ENCODE assay signal across 8 cellular contexts in the genomic region with DNA sequence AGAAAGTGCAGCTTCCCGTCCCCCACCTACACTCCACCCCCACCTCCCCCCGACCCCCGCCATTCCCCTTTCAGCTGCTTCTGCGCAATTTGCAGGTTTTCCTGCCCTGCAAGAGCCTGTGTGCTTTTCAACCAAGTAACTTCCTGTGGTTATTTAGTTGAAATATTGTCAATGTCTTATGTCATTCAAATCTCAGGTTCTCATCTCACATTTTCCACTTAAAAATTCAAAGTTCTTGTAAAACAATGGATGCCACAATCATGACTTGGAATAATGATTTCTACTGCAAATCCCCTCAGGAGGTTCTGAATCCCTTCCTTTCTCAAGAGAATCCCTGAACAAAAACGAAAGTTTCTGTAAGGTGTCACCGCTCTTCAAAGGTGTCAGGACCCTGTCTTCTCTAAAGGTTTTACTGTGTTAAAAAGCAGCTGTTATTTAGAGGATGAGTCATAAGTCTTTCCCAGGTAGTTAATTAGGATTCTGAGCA. TPM values are rescaled to one million over a fixed set of nuclear protein-coding genes. Genes with fewer than 3 reads are reported as not detected.
DNase-seq lines count a peak whose midpoint lies in the region; ATAC-seq and TF ChIP-seq lines count a peak whose summit lies in the region.

No MANE protein-coding gene starts in this region.

- H4K20me1 ChIP-seq in MM.1S (ENCODE audit: insufficient read depth, low read length), result no peaks in the 10 kb centered on the region

- peaks cover 61% of the 10 kb centered on the region for H3K36me3 Mint-ChIP-seq in CD4-positive, alpha-beta T cell (ENCODE audit: low read depth)
- peaks cover 33% of the 10 kb centered on the region for H3K36me3 Mint-ChIP-seq in activated T-helper 2 cell treated with anti-CD3 and anti-CD28 coated beads, Interferon-gamma antibody, Interleukin-2, Interleukin-4, amounts not matched to agents 10 μg/mL and 5 μg/mL and 100 μg/mL, durations not matched to agents 14 hours and 24 hours and 36 hours (ENCODE audit: low read depth)

- H3K9me3 Mint-ChIP-seq in CD4-positive, alpha-beta T cell, result no peaks in the 10 kb centered on the region
- peaks cover 4% of the 10 kb centered on the region for H3K9me3 Mint-ChIP-seq in activated T-helper 2 cell treated with anti-CD3 and anti-CD28 coated beads, Interferon-gamma antibody, Interleukin-2, Interleukin-4, amounts not matched to agents 10 μg/mL and 5 μg/mL and 100 μg/mL, durations not matched to agents 14 hours and 24 hours and 36 hours
- H3K9me3 Mint-ChIP-seq in stimulated activated naive CD8-positive, alpha-beta T cell treated with anti-CD3 and anti-CD28 coated beads, Interleukin-15, amount 100 ng/mL, for 72 hours, result peaks cover 0 to 2% of the 10 kb centered on the region in 2 donors

- H2AFZ ChIP-seq in MM.1S (ENCODE audit: low read length), result 0 out of 2 replicates have a peak overlapping the region, but pooled peaks have one; percentile 22

- no peak for ATAC-seq in CD4-positive, alpha-beta T cell (ENCODE audit: poor library complexity)
- no peak for ATAC-seq in stimulated activated naive CD8-positive, alpha-beta T cell treated with anti-CD3 and anti-CD28 coated beads, Interleukin-15, amount 100 ng/mL, for 72 hours

- H3K27ac Mint-ChIP-seq in CD4-positive, alpha-beta T cell, result peak overlapping the region; percentile 100
- peak overlapping the region; percentile 98 for H3K27ac Mint-ChIP-seq in activated T-helper 2 cell treated with anti-CD3 and anti-CD28 coated beads, Interferon-gamma antibody, Interleukin-2, Interleukin-4, amounts not matched to agents 10 μg/mL and 5 μg/mL and 100 μg/mL, durations not matched to agents 14 hours and 24 hours and 36 hours
- peak overlapping the region; percentile 99 to 100 for H3K27ac Mint-ChIP-seq in stimulated activated naive CD8-positive, alpha-beta T cell treated with anti-CD3 and anti-CD28 coated beads, Interleukin-15, amount 100 ng/mL, for 72 hours

- DNase-seq in CD4-positive, alpha-beta T cell, result peak in 8 of 10 experiments; percentile 25 to 63 (median 42)
- DNase-seq in MM.1S (peak; percentile 30), left kidney (ENCODE audit: low read depth, low spot score) (peak; percentile 27), SKM-1 treated with dmso at 0.1 percent for 144 hours (lab: John Stamatoyannopoulos, UW; ENCODE audit: unreplicated experiment) (no peak), A172 (ENCODE audit: low spot score) (no peak), OCI-M2 (lab: John Stamatoyannopoulos, UW; ENCODE audit: unreplicated experiment) (no peak)
- no peak for DNase-seq in activated T-helper 2 cell treated with anti-CD3 and anti-CD28 coated beads, Interferon-gamma antibody, Interleukin-2, Interleukin-4, amounts not matched to agents 10 μg/mL and 5 μg/mL and 100 μg/mL, durations not matched to agents 14 hours and 24 hours and 36 hours (ENCODE audit: low spot score)
- DNase-seq in stimulated activated naive CD8-positive, alpha-beta T cell treated with anti-CD3 and anti-CD28 coated beads, Interleukin-15, amount 100 ng/mL, for 72 hours, result peak; percentile 24 to 50

- peak overlapping the region; percentile 97 for H3K4me3 Mint-ChIP-seq in CD4-positive, alpha-beta T cell
- peak overlapping the region; percentile 95 for H3K4me3 Mint-ChIP-seq in activated T-helper 2 cell treated with anti-CD3 and anti-CD28 coated beads, Interferon-gamma antibody, Interleukin-2, Interleukin-4, amounts not matched to agents 10 μg/mL and 5 μg/mL and 100 μg/mL, durations not matched to agents 14 hours and 24 hours and 36 hours (ENCODE audit: low read depth)
- peak overlapping the region; percentile 94 to 97 for H3K4me3 Mint-ChIP-seq in stimulated activated naive CD8-positive, alpha-beta T cell treated with anti-CD3 and anti-CD28 coated beads, Interleukin-15, amount 100 ng/mL, for 72 hours

- no peak for TF ChIP-seq CTCF in CD4-positive, alpha-beta T cell (IDR thresholded peaks at IDR 0.05)
- no peak for TF ChIP-seq CTCF in MM.1S (IDR thresholded peaks at IDR 0.05; ENCODE audit: low read length)

- POLR2A ChIA-PET in CD4-positive, alpha-beta T cell (lab: Charles Lee), result interaction anchor here (0.6 to 7.6 kb wide), 47 partner anchors 9 to 1139 kb away, joined by 3 to 375 read pairs (median 6); partner anchors contain the start of genes ARHGDIB, ATF7IP, C12orf60 and DERA

- H3F3A ChIP-seq in MM.1S (ENCODE audit: insufficient read depth, low read length), result peaks cover 35% of the 10 kb centered on the region

- no peaks in the 10 kb centered on the region for H3K27me3 Mint-ChIP-seq in CD4-positive, alpha-beta T cell
- H3K27me3 Mint-ChIP-seq in activated T-helper 2 cell treated with anti-CD3 and anti-CD28 coated beads, Interferon-gamma antibody, Interleukin-2, Interleukin-4, amounts not matched to agents 10 μg/mL and 5 μg/mL and 100 μg/mL, durations not matched to agents 14 hours and 24 hours and 36 hours (ENCODE audit: low read depth), result no peaks in the 10 kb centered on the region
- H3K27me3 Mint-ChIP-seq in stimulated activated naive CD8-positive, alpha-beta T cell treated with anti-CD3 and anti-CD28 coated beads, Interleukin-15, amount 100 ng/mL, for 72 hours, result no peaks in the 10 kb centered on the region

- no peaks in the 10 kb centered on the region for H3K9me2 ChIP-seq in MM.1S (replicated peaks; ENCODE audit: insufficient read depth, low read length)

- peaks cover 4% of the 10 kb centered on the region for H3K4me1 ChIP-seq in MM.1S (ENCODE audit: low read length)

- H3K4me2 ChIP-seq in MM.1S (ENCODE audit: low read depth, low read length), result peak overlapping the region; percentile 91

- no peaks in the 10 kb centered on the region for H3K9me3 ChIP-seq in CD4-positive, alpha-beta T cell (ENCODE audit: control insufficient read depth, low read length)
- H3K9me3 ChIP-seq in MM.1S (replicated peaks; ENCODE audit: insufficient read depth, low read length), result no peaks in the 10 kb centered on the region

- peak overlapping the region; percentile 12; the same call in 1 of the 2 replicates for H3K4me3 ChIP-seq in MM.1S (ENCODE audit: low read length)

- intact Hi-C loops in CD4-positive, alpha-beta T cell (cut with DNase I, micrococcal nuclease), result loop anchor here (1.0 to 10.0 kb wide), 8 partner anchors 32 to 514 kb away; partner anchors contain the start of genes ARHGDIB (in 1 of the 2), ATF7IP (in 1 of the 2), C12orf60 (in 1 of the 2) and MGP (in 1 of the 2)
- intact Hi-C loops in activated T-helper 2 cell treated with anti-CD3 and anti-CD28 coated beads, Interferon-gamma antibody, Interleukin-2, Interleukin-4, amounts not matched to agents 10 μg/mL and 5 μg/mL and 100 μg/mL, durations not matched to agents 14 hours and 24 hours and 36 hours (cut with micrococcal nuclease), result loop anchor here (1.0 to 5.0 kb wide), 8 partner anchors 177 to 1669 kb away; partner anchors contain the start of genes ARHGDIB, GSG1 and STRAP

- CTCF ChIA-PET in CD4-positive, alpha-beta T cell (lab: Charles Lee), result interaction anchor here (1.2 kb wide), 1 partner anchor 12 kb away, joined by 5 read pairs; no protein-coding TSS in a partner anchor

- peaks cover 8% of the 10 kb centered on the region; the same call in 1 of the 2 replicates for H3K79me2 ChIP-seq in MM.1S (ENCODE audit: low read length)

- H3K36me3 ChIP-seq in MM.1S (replicated peaks; ENCODE audit: insufficient read depth, low read length), result no peaks in the 10 kb centered on the region

- H3K4me1 Mint-ChIP-seq in CD4-positive, alpha-beta T cell (ENCODE audit: low read depth), result peaks cover 82% of the 10 kb centered on the region
- peaks cover 59% of the 10 kb centered on the region for H3K4me1 Mint-ChIP-seq in activated T-helper 2 cell treated with anti-CD3 and anti-CD28 coated beads, Interferon-gamma antibody, Interleukin-2, Interleukin-4, amounts not matched to agents 10 μg/mL and 5 μg/mL and 100 μg/mL, durations not matched to agents 14 hours and 24 hours and 36 hours (ENCODE audit: low read depth)
- H3K4me1 Mint-ChIP-seq in stimulated activated naive CD8-positive, alpha-beta T cell treated with anti-CD3 and anti-CD28 coated beads, Interleukin-15, amount 100 ng/mL, for 72 hours, result peaks cover 60% of the 10 kb centered on the region

- H3K9ac ChIP-seq in MM.1S (ENCODE audit: low read length), result no peak overlapping the region

- peak overlapping the region; percentile 99 for H3K27ac ChIP-seq in CD4-positive, alpha-beta T cell (ENCODE audit: low read depth, low read length)
- H3K27ac ChIP-seq in MM.1S (ENCODE audit: low read length), result peak overlapping the region; percentile 97; the same call in 1 of the 2 replicates

- no peaks in the 10 kb centered on the region for H3K27me3 ChIP-seq in CD4-positive, alpha-beta T cell (ENCODE audit: control insufficient read depth, insufficient read depth, low read length)
- no peaks in the 10 kb centered on the region for H3K27me3 ChIP-seq in MM.1S (replicated peaks; ENCODE audit: insufficient read depth, low read length)

RNA-seq across cellular contexts. Expression of gene WBP11, which starts 31.6 kb away (rescaled TPM):
- total RNA-seq in CD4-positive, alpha-beta T cell, result 100 to 1,000 TPM; 169 to 188 TPM
- 128 and 134 TPM in 2 replicates for total RNA-seq in activated T-helper 2 cell treated with anti-CD3 and anti-CD28 coated beads, Interferon-gamma antibody, Interleukin-2, Interleukin-4, amounts not matched to agents 10 μg/mL and 5 μg/mL and 100 μg/mL, durations not matched to agents 14 hours and 24 hours and 36 hours
- total RNA-seq in A172 (2014; rRNA removed; shearing (Covaris generic)), result 7.8 and 10.6 TPM in 2 replicates

RNA-seq across cellular contexts. Expression of gene C12orf60, which starts 31.8 kb away (rescaled TPM):
- under 1 TPM; 0.11 to 0.22 TPM for total RNA-seq in CD4-positive, alpha-beta T cell
- 2.2 and 2.8 TPM in 2 replicates for total RNA-seq in activated T-helper 2 cell treated with anti-CD3 and anti-CD28 coated beads, Interferon-gamma antibody, Interleukin-2, Interleukin-4, amounts not matched to agents 10 μg/mL and 5 μg/mL and 100 μg/mL, durations not matched to agents 14 hours and 24 hours and 36 hours
- 0.05 and 1.0 TPM in 2 replicates for total RNA-seq in A172 (2014; rRNA removed; shearing (Covaris generic))

RNA-seq across cellular contexts. Expression of gene SMCO3, which starts 42.3 kb away (rescaled TPM):
- total RNA-seq in CD4-positive, alpha-beta T cell, result not detected
- not detected in 2 replicates for total RNA-seq in activated T-helper 2 cell treated with anti-CD3 and anti-CD28 coated beads, Interferon-gamma antibody, Interleukin-2, Interleukin-4, amounts not matched to agents 10 μg/mL and 5 μg/mL and 100 μg/mL, durations not matched to agents 14 hours and 24 hours and 36 hours
- total RNA-seq in A172 (2014; rRNA removed; shearing (Covaris generic)), result not detected in 2 replicates

Comparison
In these comparisons a context has a peak if more than half of its experiments do, and no peak if none do; other contexts are left out.
1. DNase-seq: peak in CD4-positive, alpha-beta T cell (8 of 10), MM.1S (single experiment), left kidney (single experiment) and stimulated activated naive CD8-positive, alpha-beta T cell treated with anti-CD3 and anti-CD28 coated beads, Interleukin-15, amount 100 ng/mL, for 72 hours (2 of 2); none in activated T-helper 2 cell treated with anti-CD3 and anti-CD28 coated beads, Interferon-gamma antibody, Interleukin-2, Interleukin-4, amounts not matched to agents 10 μg/mL and 5 μg/mL and 100 μg/mL, durations not matched to agents 14 hours and 24 hours and 36 hours (single experiment), SKM-1 treated with dmso at 0.1 percent for 144 hours (single experiment), A172 (single experiment) and OCI-M2 (single experiment).
2. RNA of gene WBP11, which starts 31.6 kb away (total RNA-seq): 169 to 188 TPM in CD4-positive, alpha-beta T cell and 128 to 134 TPM in activated T-helper 2 cell treated with anti-CD3 and anti-CD28 coated beads, Interferon-gamma antibody, Interleukin-2, Interleukin-4, amounts not matched to agents 10 μg/mL and 5 μg/mL and 100 μg/mL, durations not matched to agents 14 hours and 24 hours and 36 hours; 7.8 to 10.6 TPM in A172; every median in the first group is over 10 times any median in the second.
3. Peak in every context shown above with its lines, with median percentiles within 50 percentile points of each other: H3K27ac Mint-ChIP-seq and H3K4me3 Mint-ChIP-seq.